Comparison of ENCODE assay signal across 8 cellular contexts in the genomic region with DNA sequence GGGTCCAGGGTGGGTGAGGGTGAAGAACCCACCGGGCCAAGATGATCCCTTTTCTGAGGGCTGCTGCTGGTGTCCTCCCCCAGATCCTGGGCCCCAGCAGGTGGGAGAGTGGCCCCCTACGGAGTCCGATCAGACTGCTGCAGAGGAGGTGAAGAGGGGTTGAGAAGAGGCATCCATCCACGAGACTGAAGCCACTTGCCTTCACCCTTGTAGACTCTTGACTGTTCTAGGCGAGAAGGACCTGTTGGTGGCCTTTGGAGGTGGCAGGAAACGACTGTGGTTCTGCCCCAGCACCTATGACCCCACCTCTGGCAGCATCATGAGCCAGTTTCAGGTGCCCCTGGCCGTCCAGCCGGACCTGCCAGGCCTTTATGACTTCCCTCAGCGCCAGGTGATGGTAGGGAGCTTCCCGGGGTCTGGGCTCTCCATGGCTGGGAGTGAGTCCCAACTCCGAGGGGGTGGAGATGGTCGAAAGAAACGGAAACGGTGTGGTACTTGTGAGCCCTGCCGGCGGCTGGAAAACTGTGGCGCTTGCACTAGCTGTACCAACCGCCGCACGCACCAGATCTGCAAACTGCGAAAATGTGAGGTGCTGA. TPM values are rescaled to one million over a fixed set of nuclear protein-coding genes. Genes with fewer than 3 reads are reported as not detected.
DNase-seq lines count a peak whose midpoint lies in the region; ATAC-seq and TF ChIP-seq lines count a peak whose summit lies in the region.

No MANE protein-coding gene starts in this region.

- peaks cover 25% of the 10 kb centered on the region for H3K4me1 Mint-ChIP-seq in Caco-2 (ENCODE audit: low read depth, unreplicated experiment)

- DNase-seq in Caco-2 (no peak), PC-9 (no peak), colonic mucosa (no peak), thyroid gland (no peak), KBM-7 (no peak)

- peaks cover 37% of the 10 kb centered on the region for H3F3A ChIP-seq in PC-9 (ENCODE audit: insufficient read depth, low read depth)

- TF ChIP-seq CTCF in Caco-2 (IDR thresholded peaks at IDR 0.05; ENCODE audit: insufficient read depth in 1 of 2, low read depth in 1 of 2, low read length in 1 of 2, severe bottlenecking in 1 of 2, unreplicated experiment in 1 of 2) (no peak), PC-9 (conservative IDR thresholded peaks at IDR 0.05) (no peak), colonic mucosa (IDR thresholded peaks at IDR 0.05) (no peak), thyroid gland (IDR thresholded peaks at IDR 0.05) (no peak)

- H3K4me1 ChIP-seq in Caco-2: peaks cover 42% of the 10 kb centered on the region
- peaks cover 73% of the 10 kb centered on the region for H3K4me1 ChIP-seq in PC-9 (replicated peaks; ENCODE audit: insufficient read depth)
- H3K4me1 ChIP-seq in colonic mucosa: peaks cover 35% of the 10 kb centered on the region
- H3K4me1 ChIP-seq in neuron (ENCODE audit: insufficient read depth, low read length): peaks cover 43% of the 10 kb centered on the region
- H3K4me1 ChIP-seq in thyroid gland: peaks cover 32 to 60% of the 10 kb centered on the region in 2 donors

- peak overlapping the region; percentile 74 to 80 for H3K9ac ChIP-seq in colonic mucosa (ENCODE audit: low read depth in 2 of 2, low read length in 2 of 2)

- H4K20me1 ChIP-seq in PC-9 (ENCODE audit: insufficient read depth): peaks cover 13% of the 10 kb centered on the region

- H2AFZ ChIP-seq in PC-9 (peak overlapping the region; percentile 85), neuron (ENCODE audit: low read depth, low read length) (no peak overlapping the region)

- H3K9me3 ChIP-seq in Caco-2 (no peaks in the 10 kb centered on the region), PC-9 (ENCODE audit: insufficient read depth, low read depth) (no peaks in the 10 kb centered on the region), colonic mucosa (no peaks in the 10 kb centered on the region), neuron (ENCODE audit: low read length) (no peaks in the 10 kb centered on the region), thyroid gland (no peaks in the 10 kb centered on the region)

- H3K4me2 ChIP-seq in PC-9: peak overlapping the region; percentile 84

- peaks cover 9% of the 10 kb centered on the region for H3K9me3 Mint-ChIP-seq in Caco-2 (ENCODE audit: unreplicated experiment)

- H3K27me3 ChIP-seq in Caco-2 (replicated peaks; ENCODE audit: control insufficient read depth, insufficient read depth, low read length) (no peaks in the 10 kb centered on the region), PC-9 (ENCODE audit: insufficient read depth, low read depth) (no peaks in the 10 kb centered on the region), colonic mucosa (no peaks in the 10 kb centered on the region), neuron (ENCODE audit: insufficient read depth, low read length) (no peaks in the 10 kb centered on the region), thyroid gland (no peaks in the 10 kb centered on the region)

- BruUV-seq in Caco-2 (replicated peaks; lab: Mats Ljungman, UMichigan): no TSS peak
- BruUV-seq in PC-9 (replicated peaks; lab: Mats Ljungman, UMichigan): TSS peak; percentile 22

- in situ Hi-C loops in KBM-7 (cut with MboI; ENCODE audit: low pct_unique_long_range_greater_than_20kb, low sequenced_read_pairs): no loop called here

- H3K4me3 ChIP-seq in Caco-2 (ENCODE audit: low read depth, low read length) (peak overlapping the region; percentile 87), PC-9 (peak overlapping the region; percentile 58), colonic mucosa (peak overlapping the region; percentile 52), neuron (ENCODE audit: low read length) (peak overlapping the region; percentile 59), thyroid gland (replicated peaks in 1 of 3) (peak overlapping the region in 1 of 3 donors; percentile 55)

- intact Hi-C loops in Caco-2 (cut with micrococcal nuclease; ENCODE audit: unreplicated experiment): no loop called here
- intact Hi-C loops in PC-9 (cut with micrococcal nuclease; ENCODE audit: unreplicated experiment): loop anchor here (10.0 kb wide), 1 partner anchor 159 kb away; a partner anchor contains a TSS
- intact Hi-C loops in colonic mucosa (cut with DNase I): loop anchor here (10.0 kb wide), 1 partner anchor 161 kb away; a partner anchor contains a TSS
- intact Hi-C loops in thyroid gland (cut with DNase I): loop anchor here (10.0 kb wide), 1 partner anchor 151 kb away; no protein-coding TSS in a partner anchor

- peaks cover 62% of the 10 kb centered on the region for H3K36me3 Mint-ChIP-seq in Caco-2 (ENCODE audit: insufficient read depth, unreplicated experiment)

- H3K9me2 ChIP-seq in PC-9 (ENCODE audit: insufficient read depth): no peaks in the 10 kb centered on the region

- peak overlapping the region; percentile 76 for H3K4me3 Mint-ChIP-seq in Caco-2 (ENCODE audit: unreplicated experiment)

- WGBS in thyroid gland, 2 donors: 80 to 83% methylated on average over 20 to 21 of the region's 21 CpGs

- peaks cover 64% of the 10 kb centered on the region for H3K79me2 ChIP-seq in PC-9 (ENCODE audit: low read depth)

- ATAC-seq in HG03442 (IDR thresholded peaks at IDR 0.05; ENCODE audit: unreplicated experiment) (no peak), HG03196 (IDR thresholded peaks at IDR 0.05; ENCODE audit: unreplicated experiment) (no peak)

- H3K36me3 ChIP-seq in Caco-2 (ENCODE audit: control insufficient read depth, insufficient read depth, low read length) (peaks cover 5% of the 10 kb centered on the region), PC-9 (ENCODE audit: low read depth) (peaks cover 16% of the 10 kb centered on the region; the same call in 1 of the 2 replicates), colonic mucosa (no peaks in the 10 kb centered on the region), neuron (ENCODE audit: insufficient read depth, low read length) (peaks cover 35% of the 10 kb centered on the region), thyroid gland (no peaks in the 10 kb centered on the region)

- H3K27ac ChIP-seq in PC-9 (0 out of 2 replicates have a peak overlapping the region, but pooled peaks have one; percentile 40), colonic mucosa (peak overlapping the region; percentile 76), thyroid gland (peak overlapping the region in 1 of 3 donors; percentile 65)

- H3K27ac Mint-ChIP-seq in Caco-2 (ENCODE audit: unreplicated experiment): peak overlapping the region; percentile 85

- CTCF ChIA-PET in Caco-2 (lab: Charles Lee) (no interaction called here), PC-9 (lab: Charles Lee) (no interaction called here)

- TF ChIP-seq POLR2A in thyroid gland (IDR thresholded peaks at IDR 0.05): no peak

- no peaks in the 10 kb centered on the region for H3K27me3 Mint-ChIP-seq in Caco-2 (ENCODE audit: insufficient read depth, unreplicated experiment)

- POLR2A ChIA-PET in Caco-2 (lab: Charles Lee): no interaction called here
- POLR2A ChIA-PET in PC-9 (lab: Charles Lee; ENCODE audit: unreplicated experiment): no interaction called here

RNA-seq across cellular contexts. Expression of a gene that starts 1.5 kb away (rescaled TPM):
- total RNA-seq in Caco-2 (2022) (27.5 and 27.8 TPM in 2 replicates), PC-9 (2021) (17.1 and 19.1 TPM in 2 replicates), colonic mucosa (10 to 100 TPM; 17.8 to 22.9 TPM), thyroid gland (10 to 100 TPM in 1 of 4 donors, 1 to 10 TPM in 3; 6.4 to 10.8 (median 7.5) TPM)

RNA-seq across cellular contexts. Expression of a gene that starts 59.5 kb away (rescaled TPM):
- total RNA-seq in Caco-2 (2022) (69.6 and 70.7 TPM in 2 replicates), PC-9 (2021) (72.3 and 78.7 TPM in 2 replicates), colonic mucosa (10 to 100 TPM; 55.0 to 56.3 TPM), thyroid gland (10 to 100 TPM; 41.8 to 65.8 (median 46.9) TPM)
